ENCODE assay signal across 8 cellular contexts in the genomic region with DNA sequence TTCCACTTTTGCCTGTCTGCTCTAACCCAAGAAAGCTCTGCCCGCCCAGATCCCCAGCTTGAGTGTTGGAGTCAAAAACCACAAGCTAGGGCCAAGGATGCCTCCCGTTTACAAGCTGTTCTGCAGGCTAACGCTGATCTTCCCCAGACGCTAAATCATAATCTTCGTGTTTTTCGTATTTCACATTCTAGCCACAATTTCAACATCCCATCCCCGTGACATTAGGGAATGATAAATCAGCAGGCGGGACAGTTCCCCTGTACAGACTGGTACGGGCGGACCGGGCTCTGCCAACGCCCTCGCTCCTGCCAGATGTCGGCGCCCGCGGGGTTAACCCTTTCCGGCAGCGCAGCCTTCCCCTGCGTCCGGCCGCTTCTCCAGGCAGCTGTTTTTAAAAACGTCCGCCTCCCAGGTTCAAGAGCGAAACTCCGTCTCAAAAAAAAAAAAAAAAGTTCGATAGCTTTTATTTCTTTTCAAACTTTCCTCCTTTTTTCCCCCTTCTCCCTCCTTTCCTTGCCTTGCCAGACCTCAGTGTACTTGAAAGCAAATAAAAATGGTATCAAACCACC.
DNase-seq lines count a peak whose midpoint lies in the region; ATAC-seq, FAIRE-seq and TF ChIP-seq lines count a peak whose summit lies in the region.

No MANE protein-coding gene starts in this region.

- no peak for FAIRE-seq in small intestine (lab: Jason Lieb, UNC)

- DNase-seq in activated CD8-positive, alpha-beta memory T cell treated with anti-CD3 and anti-CD28 coated beads, Interleukin-2, amount 50 U/mL, for 48 hours, result peak; percentile 63
- DNase-seq in activated CD8-positive, alpha-beta memory T cell treated with anti-CD3 and anti-CD28 coated beads, Interleukin-2, amount 50 U/mL, for 4 hours, result no peak
- DNase-seq in WTC11 (ENCODE audit: low spot score) (peak; percentile 67), fibroblast of pulmonary artery (ENCODE audit: low read depth) (peak; percentile 87), neural crest cell (ENCODE audit: low read depth, low spot score) (peak; percentile 30), GM10266 (ENCODE audit: extremely low spot score) (no peak), small intestine (no peak)

- H3K36me3 Mint-ChIP-seq in WTC11 (no peaks in the 10 kb centered on the region), neural crest cell (ENCODE audit: low read depth) (no peaks in the 10 kb centered on the region)

- no peaks in the 10 kb centered on the region for H3K36me3 ChIP-seq in small intestine (ENCODE audit: control insufficient read depth in 2 of 2, insufficient read depth in 2 of 2, low read length in 2 of 2)

- no peaks in the 10 kb centered on the region for H3K9me3 ChIP-seq in small intestine (ENCODE audit: control insufficient read depth, low read depth)

- H3K27ac Mint-ChIP-seq in WTC11 (no peak overlapping the region), neural crest cell (ENCODE audit: unreplicated experiment) (no peak overlapping the region)

- H3K4me1 ChIP-seq in small intestine (ENCODE audit: control insufficient read depth in 2 of 2, insufficient read depth in 1 of 2, low read depth in 1 of 2, low read length in 1 of 2), result no peaks in the 10 kb centered on the region

- peaks cover 0 to 8% of the 10 kb centered on the region in 2 donors for H3K27me3 ChIP-seq in small intestine (ENCODE audit: control insufficient read depth in 2 of 2, insufficient read depth in 2 of 2, low read length in 2 of 2)

- POLR2A ChIA-PET in WTC11 (lab: Charles Lee), result no interaction called here

- H3K4me1 Mint-ChIP-seq in WTC11 (peaks cover 18% of the 10 kb centered on the region), neural crest cell (peaks cover 14% of the 10 kb centered on the region)

- no peaks in the 10 kb centered on the region for H3K9me3 Mint-ChIP-seq in WTC11
- H3K9me3 Mint-ChIP-seq in neural crest cell, result no peaks in the 10 kb centered on the region

- ATAC-seq in WTC11 (peak; percentile 90), HG02852 (IDR thresholded peaks at IDR 0.05; ENCODE audit: unreplicated experiment) (no peak)

- H3K4me3 Mint-ChIP-seq in WTC11 (peak overlapping the region; percentile 75), neural crest cell (peak overlapping the region; percentile 0)

- H3K27me3 Mint-ChIP-seq in WTC11 (ENCODE audit: low read depth), result peaks cover 29% of the 10 kb centered on the region
- peaks cover 69% of the 10 kb centered on the region for H3K27me3 Mint-ChIP-seq in neural crest cell (ENCODE audit: low read depth)

- H3K4me3 ChIP-seq in fibroblast of pulmonary artery (replicated peaks; ENCODE audit: low read depth, low read length) (peak overlapping the region; percentile 59), small intestine (ENCODE audit: low read depth in 1 of 2, low read length in 2 of 2) (no peak overlapping the region)

- 2 to 4% (median 2%) methylated on average over 27 of the region's 27 CpGs for WGBS in small intestine, 3 donors

- CTCF ChIA-PET in WTC11 (lab: Charles Lee), result interaction anchor here (0.8 to 4.4 kb wide), 3 partner anchors 66 to 200 kb away, joined by 3 to 28 read pairs (median 3); no protein-coding TSS in a partner anchor

- H3K27ac ChIP-seq in small intestine (ENCODE audit: low read depth in 1 of 2, low read length in 1 of 2), result no peak overlapping the region

- TF ChIP-seq CTCF in WTC11 (IDR thresholded peaks at IDR 0.05) (no peak), fibroblast of pulmonary artery (IDR thresholded peaks at IDR 0.05; ENCODE audit: low read length, missing control alignments) (no peak), neural crest cell (conservative IDR thresholded peaks at IDR 0.05) (no peak), GM10266 (IDR thresholded peaks at IDR 0.05; ENCODE audit: control insufficient read depth, insufficient read depth, low read depth, missing control alignments) (no peak)

TF ChIP-seq in WTC11, 78 proteins besides CTCF, POLR2A, EP300 and RAD21 (continues in another document):
- TF ChIP-seq NR2C2 (CRISPR knock-in tag; IDR thresholded peaks at IDR 0.05), result no peak
- TF ChIP-seq HMGA2 (CRISPR knock-in tag; IDR thresholded peaks at IDR 0.05), result no peak
- no peak for TF ChIP-seq SP1 (CRISPR knock-in tag; conservative IDR thresholded peaks at IDR 0.05)
- no peak for TF ChIP-seq MXD4 (CRISPR knock-in tag; IDR thresholded peaks at IDR 0.05; ENCODE audit: borderline replicate concordance)
- TF ChIP-seq, protein P1, sequence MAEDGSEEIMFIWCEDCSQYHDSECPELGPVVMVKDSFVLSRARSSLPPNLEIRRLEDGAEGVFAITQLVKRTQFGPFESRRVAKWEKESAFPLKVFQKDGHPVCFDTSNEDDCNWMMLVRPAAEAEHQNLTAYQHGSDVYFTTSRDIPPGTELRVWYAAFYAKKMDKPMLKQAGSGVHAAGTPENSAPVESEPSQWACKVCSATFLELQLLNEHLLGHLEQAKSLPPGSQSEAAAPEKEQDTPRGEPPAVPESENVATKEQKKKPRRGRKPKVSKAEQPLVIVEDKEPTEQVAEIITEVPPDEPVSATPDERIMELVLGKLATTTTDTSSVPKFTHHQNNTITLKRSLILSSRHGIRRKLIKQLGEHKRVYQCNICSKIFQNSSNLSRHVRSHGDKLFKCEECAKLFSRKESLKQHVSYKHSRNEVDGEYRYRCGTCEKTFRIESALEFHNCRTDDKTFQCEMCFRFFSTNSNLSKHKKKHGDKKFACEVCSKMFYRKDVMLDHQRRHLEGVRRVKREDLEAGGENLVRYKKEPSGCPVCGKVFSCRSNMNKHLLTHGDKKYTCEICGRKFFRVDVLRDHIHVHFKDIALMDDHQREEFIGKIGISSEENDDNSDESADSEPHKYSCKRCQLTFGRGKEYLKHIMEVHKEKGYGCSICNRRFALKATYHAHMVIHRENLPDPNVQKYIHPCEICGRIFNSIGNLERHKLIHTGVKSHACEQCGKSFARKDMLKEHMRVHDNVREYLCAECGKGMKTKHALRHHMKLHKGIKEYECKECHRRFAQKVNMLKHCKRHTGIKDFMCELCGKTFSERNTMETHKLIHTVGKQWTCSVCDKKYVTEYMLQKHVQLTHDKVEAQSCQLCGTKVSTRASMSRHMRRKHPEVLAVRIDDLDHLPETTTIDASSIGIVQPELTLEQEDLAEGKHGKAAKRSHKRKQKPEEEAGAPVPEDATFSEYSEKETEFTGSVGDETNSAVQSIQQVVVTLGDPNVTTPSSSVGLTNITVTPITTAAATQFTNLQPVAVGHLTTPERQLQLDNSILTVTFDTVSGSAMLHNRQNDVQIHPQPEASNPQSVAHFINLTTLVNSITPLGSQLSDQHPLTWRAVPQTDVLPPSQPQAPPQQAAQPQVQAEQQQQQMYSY (CRISPR knock-in tag; IDR thresholded peaks at IDR 0.05), result no peak
- TF ChIP-seq NFATC4 (CRISPR knock-in tag; IDR thresholded peaks at IDR 0.05), result no peak
- no peak for TF ChIP-seq CREB1 (CRISPR knock-in tag; IDR thresholded peaks at IDR 0.05)
- TF ChIP-seq, protein P2, sequence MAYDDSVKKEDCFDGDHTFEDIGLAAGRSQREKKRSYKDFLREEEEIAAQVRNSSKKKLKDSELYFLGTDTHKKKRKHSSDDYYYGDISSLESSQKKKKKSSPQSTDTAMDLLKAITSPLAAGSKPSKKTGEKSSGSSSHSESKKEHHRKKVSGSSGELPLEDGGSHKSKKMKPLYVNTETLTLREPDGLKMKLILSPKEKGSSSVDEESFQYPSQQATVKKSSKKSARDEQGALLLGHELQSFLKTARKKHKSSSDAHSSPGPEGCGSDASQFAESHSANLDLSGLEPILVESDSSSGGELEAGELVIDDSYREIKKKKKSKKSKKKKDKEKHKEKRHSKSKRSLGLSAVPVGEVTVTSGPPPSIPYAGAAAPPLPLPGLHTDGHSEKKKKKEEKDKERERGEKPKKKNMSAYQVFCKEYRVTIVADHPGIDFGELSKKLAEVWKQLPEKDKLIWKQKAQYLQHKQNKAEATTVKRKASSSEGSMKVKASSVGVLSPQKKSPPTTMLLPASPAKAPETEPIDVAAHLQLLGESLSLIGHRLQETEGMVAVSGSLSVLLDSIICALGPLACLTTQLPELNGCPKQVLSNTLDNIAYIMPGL (CRISPR knock-in tag; IDR thresholded peaks at IDR 0.05), result no peak
- TF ChIP-seq ZNF423 (CRISPR knock-in tag; IDR thresholded peaks at IDR 0.05), result no peak
- TF ChIP-seq, protein P3, sequence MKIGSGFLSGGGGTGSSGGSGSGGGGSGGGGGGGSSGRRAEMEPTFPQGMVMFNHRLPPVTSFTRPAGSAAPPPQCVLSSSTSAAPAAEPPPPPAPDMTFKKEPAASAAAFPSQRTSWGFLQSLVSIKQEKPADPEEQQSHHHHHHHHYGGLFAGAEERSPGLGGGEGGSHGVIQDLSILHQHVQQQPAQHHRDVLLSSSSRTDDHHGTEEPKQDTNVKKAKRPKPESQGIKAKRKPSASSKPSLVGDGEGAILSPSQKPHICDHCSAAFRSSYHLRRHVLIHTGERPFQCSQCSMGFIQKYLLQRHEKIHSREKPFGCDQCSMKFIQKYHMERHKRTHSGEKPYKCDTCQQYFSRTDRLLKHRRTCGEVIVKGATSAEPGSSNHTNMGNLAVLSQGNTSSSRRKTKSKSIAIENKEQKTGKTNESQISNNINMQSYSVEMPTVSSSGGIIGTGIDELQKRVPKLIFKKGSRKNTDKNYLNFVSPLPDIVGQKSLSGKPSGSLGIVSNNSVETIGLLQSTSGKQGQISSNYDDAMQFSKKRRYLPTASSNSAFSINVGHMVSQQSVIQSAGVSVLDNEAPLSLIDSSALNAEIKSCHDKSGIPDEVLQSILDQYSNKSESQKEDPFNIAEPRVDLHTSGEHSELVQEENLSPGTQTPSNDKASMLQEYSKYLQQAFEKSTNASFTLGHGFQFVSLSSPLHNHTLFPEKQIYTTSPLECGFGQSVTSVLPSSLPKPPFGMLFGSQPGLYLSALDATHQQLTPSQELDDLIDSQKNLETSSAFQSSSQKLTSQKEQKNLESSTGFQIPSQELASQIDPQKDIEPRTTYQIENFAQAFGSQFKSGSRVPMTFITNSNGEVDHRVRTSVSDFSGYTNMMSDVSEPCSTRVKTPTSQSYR (CRISPR knock-in tag; IDR thresholded peaks at IDR 0.05), result no peak
- TF ChIP-seq, protein P4, sequence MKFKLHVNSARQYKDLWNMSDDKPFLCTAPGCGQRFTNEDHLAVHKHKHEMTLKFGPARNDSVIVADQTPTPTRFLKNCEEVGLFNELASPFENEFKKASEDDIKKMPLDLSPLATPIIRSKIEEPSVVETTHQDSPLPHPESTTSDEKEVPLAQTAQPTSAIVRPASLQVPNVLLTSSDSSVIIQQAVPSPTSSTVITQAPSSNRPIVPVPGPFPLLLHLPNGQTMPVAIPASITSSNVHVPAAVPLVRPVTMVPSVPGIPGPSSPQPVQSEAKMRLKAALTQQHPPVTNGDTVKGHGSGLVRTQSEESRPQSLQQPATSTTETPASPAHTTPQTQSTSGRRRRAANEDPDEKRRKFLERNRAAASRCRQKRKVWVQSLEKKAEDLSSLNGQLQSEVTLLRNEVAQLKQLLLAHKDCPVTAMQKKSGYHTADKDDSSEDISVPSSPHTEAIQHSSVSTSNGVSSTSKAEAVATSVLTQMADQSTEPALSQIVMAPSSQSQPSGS (CRISPR knock-in tag; IDR thresholded peaks at IDR 0.05; ENCODE audit: borderline replicate concordance, low read depth), result no peak
- no peak for TF ChIP-seq GRHL2 (CRISPR knock-in tag; IDR thresholded peaks at IDR 0.05; ENCODE audit: insufficient replicate concordance, severe bottlenecking)
- TF ChIP-seq ATF1 (CRISPR knock-in tag; IDR thresholded peaks at IDR 0.05), result no peak

Comparison
In these comparisons a context has a peak if more than half of its experiments do, and no peak if none do; other contexts are left out.
1. DNase-seq: peak in activated CD8-positive, alpha-beta memory T cell treated with anti-CD3 and anti-CD28 coated beads, Interleukin-2, amount 50 U/mL, for 48 hours (single experiment), WTC11 (single experiment), fibroblast of pulmonary artery (single experiment) and neural crest cell (single experiment); none in activated CD8-positive, alpha-beta memory T cell treated with anti-CD3 and anti-CD28 coated beads, Interleukin-2, amount 50 U/mL, for 4 hours (single experiment), GM10266 (single experiment) and small intestine (single experiment).